9 cellular contexts compared by ENCODE assay signal in the genomic region with DNA sequence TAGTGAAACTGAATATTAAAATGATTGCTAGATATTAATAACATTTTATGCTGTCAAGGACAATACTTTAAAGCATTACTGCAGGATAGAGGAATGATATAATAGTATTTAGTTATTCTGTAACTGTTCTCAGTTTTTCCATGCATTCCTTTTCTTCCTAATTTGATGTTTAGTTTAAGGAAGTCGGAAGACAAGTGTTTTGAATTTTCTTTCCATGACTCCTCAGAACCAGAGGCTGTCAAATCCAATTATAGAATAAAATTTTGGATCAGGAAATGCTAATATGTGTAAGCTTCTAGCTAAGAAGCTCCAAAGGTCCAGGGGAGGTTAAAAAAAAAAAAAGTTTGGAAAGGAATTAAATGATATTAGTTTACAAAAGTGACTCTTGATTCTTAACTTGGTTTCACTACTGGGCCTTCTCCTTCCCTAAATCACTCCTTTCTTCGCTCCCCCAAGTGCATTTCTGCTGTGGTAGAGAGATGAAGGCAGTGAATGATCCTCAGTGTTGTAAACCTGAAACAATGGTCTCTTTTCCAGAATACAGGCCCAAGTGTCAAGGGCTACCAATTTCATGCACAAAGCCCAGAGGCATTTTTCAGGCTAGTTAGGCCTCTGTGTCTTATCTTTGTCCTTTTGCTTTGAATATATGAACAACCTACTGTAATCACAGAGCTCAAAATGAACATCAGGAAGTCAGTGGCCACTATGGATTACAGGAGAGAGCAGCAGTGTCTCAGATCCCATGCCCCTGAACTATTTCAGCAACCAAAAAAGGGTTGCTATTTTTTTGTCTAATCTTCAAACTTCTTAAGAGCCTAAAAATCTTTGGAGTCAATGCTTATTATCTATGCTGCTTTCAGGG. TPM values are rescaled to one million over a fixed set of nuclear protein-coding genes. Genes with fewer than 3 reads are reported as not detected.
DNase-seq lines count a peak whose midpoint lies in the region; ATAC-seq and TF ChIP-seq lines count a peak whose summit lies in the region.
"Had no signal": no experiment of that assay in that cellular context is flagged by ENCODE, and none has a peak within 500 bp of the region (broad histone marks: within the 10 kb centered on the region; RNA-seq: fewer than 3 reads in every experiment).

No MANE protein-coding gene starts in this region.

- H2BK12ac ChIP-seq in H9 (ENCODE audit: insufficient read length, low read depth, low read length) = no peak overlapping the region

- H4K5ac ChIP-seq in H9 (ENCODE audit: insufficient read length, low read depth, low read length) = no peak overlapping the region

- H2AK5ac ChIP-seq in H9 (ENCODE audit: insufficient read length, low read length) = no peak overlapping the region

- no peaks in the 10 kb centered on the region; a peak in 1 of 5 replicates for H3K9me3 Mint-ChIP-seq in H9
- H3K9me3 Mint-ChIP-seq in activated CD8-positive, alpha-beta T cell treated with anti-CD3 and anti-CD28 coated beads for 36 hours = no peaks in the 10 kb centered on the region
- no peaks in the 10 kb centered on the region for H3K9me3 Mint-ChIP-seq in glutamatergic neuron (ENCODE audit: unreplicated experiment)

- H3K4me2 ChIP-seq in H9 (ENCODE audit: insufficient read depth, insufficient read length, low read length) = no peak overlapping the region

- peaks cover 36% of the 10 kb centered on the region; the same call in 1 of the 2 replicates for H3K79me2 ChIP-seq in H9 (ENCODE audit: insufficient read depth, low read length)

- H3K18ac ChIP-seq in H9 (ENCODE audit: insufficient read length, low read depth, low read length) = no peak overlapping the region

- ATAC-seq in activated CD8-positive, alpha-beta T cell treated with anti-CD3 and anti-CD28 coated beads for 36 hours = no peak
- no peak for ATAC-seq in HG03045 (IDR thresholded peaks at IDR 0.05; ENCODE audit: unreplicated experiment)
- ATAC-seq: left colon had no signal

- H3K9me3 ChIP-seq in H9 (ENCODE audit: control insufficient read depth, low read depth, low read length) (no peaks in the 10 kb centered on the region), spleen (no peaks in the 10 kb centered on the region)

- no CpG with 5 or more reads among the region's 2 CpGs for WGBS in H9 (ENCODE audit: extremely low coverage, insufficient read length, low lambda C conversion rate)
- whole genome bisulfite sequencing in spleen, 5 donors = 76 to 94% (median 82%) methylated on average over 2 of the region's 2 CpGs

- H3K27me3 ChIP-seq in H9 (ENCODE audit: insufficient read depth, low read length) (no peaks in the 10 kb centered on the region), spleen (replicated peaks in 1 of 7) (no peaks in the 10 kb centered on the region)

- TF ChIP-seq CTCF in H9 (conservative IDR thresholded peaks at IDR 0.05) (no peak), glutamatergic neuron (IDR thresholded peaks at IDR 0.05; ENCODE audit: partially characterized antibody, unreplicated experiment) (no peak), spleen (IDR thresholded peaks at IDR 0.05 in 8 of 11, conservative IDR thresholded peaks at IDR 0.05 in 3 of 11) (no peak)
- TF ChIP-seq CTCF in activated CD8-positive, alpha-beta T cell treated with anti-CD3 and anti-CD28 coated beads for 36 hours (IDR thresholded peaks at IDR 0.05) = no peak

- H3K14ac ChIP-seq in H9 (ENCODE audit: insufficient read depth, low read length) = no peak overlapping the region

- H2BK120ac ChIP-seq in H9 (ENCODE audit: low read depth, low read length, poor library complexity, severe bottlenecking) = no peak overlapping the region

- intact Hi-C loops in activated CD8-positive, alpha-beta T cell treated with anti-CD3 and anti-CD28 coated beads for 36 hours (cut with micrococcal nuclease) = no loop called here
- intact Hi-C loops in spleen (cut with DNase I; ENCODE audit: low total_unique reads) = no loop called here

- no peak overlapping the region for H3K9ac ChIP-seq in H9 (ENCODE audit: extremely low read depth, insufficient read length, low read length)

- no peak overlapping the region for H2BK5ac ChIP-seq in H9 (ENCODE audit: insufficient read length, low read length)

- no peak overlapping the region for H3K27ac ChIP-seq in H9 (ENCODE audit: insufficient read length, low read depth, low read length)
- H3K27ac ChIP-seq in spleen = peak overlapping the region in 7 of 8 donors; percentile 9 to 54 (median 26)

- H4K20me1 ChIP-seq in H9 (ENCODE audit: control insufficient read depth, insufficient read depth, insufficient read length) = no peaks in the 10 kb centered on the region

- no peak overlapping the region for H3T11ph ChIP-seq in H9 (ENCODE audit: low read length)

- H3K79me1 ChIP-seq in H9 (ENCODE audit: insufficient read depth, low read depth, low read length, poor library complexity, severe bottlenecking) = peaks cover 9% of the 10 kb centered on the region

- DNase-seq in H9 = no peak
- no peak for DNase-seq in activated CD8-positive, alpha-beta T cell treated with anti-CD3 and anti-CD28 coated beads for 36 hours
- DNase-seq in glutamatergic neuron = no peak
- DNase-seq in spleen = no peak
- no peak for DNase-seq in NCI-H226
- DNase-seq in central memory CD4-positive, alpha-beta T cell = no peak
- DNase-seq: left colon, SHP77 treated with DMSO at 0.1 percent for 48 hours had no signal

- H3K36me3 ChIP-seq in spleen = peaks cover 0 to 12% (median 0%) of the 10 kb centered on the region in 6 donors

- peaks cover 3% of the 10 kb centered on the region for H3K23me2 ChIP-seq in H9 (ENCODE audit: insufficient read length, low read depth, low read length, poor library complexity, severe bottlenecking)

- H3K4ac ChIP-seq in H9 (ENCODE audit: low read depth, low read length) = no peak overlapping the region

- no peak overlapping the region for H3K23ac ChIP-seq in H9 (ENCODE audit: insufficient read length, low read depth, low read length)

- no peaks in the 10 kb centered on the region for H3K27me3 Mint-ChIP-seq in H9 (ENCODE audit: low read depth)
- no peaks in the 10 kb centered on the region for H3K27me3 Mint-ChIP-seq in activated CD8-positive, alpha-beta T cell treated with anti-CD3 and anti-CD28 coated beads for 36 hours
- H3K27me3 Mint-ChIP-seq in glutamatergic neuron (ENCODE audit: unreplicated experiment) = peaks cover 4% of the 10 kb centered on the region

- POLR2A ChIA-PET in activated CD8-positive, alpha-beta T cell treated with anti-CD3 and anti-CD28 coated beads for 36 hours (lab: Charles Lee) = no interaction called here

- TF ChIP-seq POLR2A in spleen (IDR thresholded peaks at IDR 0.05) = no peak

- no peak overlapping the region for H3K56ac ChIP-seq in H9 (ENCODE audit: insufficient read length, low read depth, low read length)

- no peak overlapping the region for H4K91ac ChIP-seq in H9 (ENCODE audit: insufficient read length, low read depth, low read length)

- H4K8ac ChIP-seq in H9 (replicated peaks; ENCODE audit: insufficient read length, low read depth, low read length) = no peak overlapping the region

- H2AFZ ChIP-seq in H9 (ENCODE audit: low read length) = no peak overlapping the region

- H3K4me1 ChIP-seq in H9 (ENCODE audit: insufficient read depth, low read length) (peaks cover 13% of the 10 kb centered on the region; the same call in 1 of the 2 replicates), spleen (peaks cover 38 to 83% (median 68%) of the 10 kb centered on the region in 6 donors)

- CTCF ChIA-PET in activated CD8-positive, alpha-beta T cell treated with anti-CD3 and anti-CD28 coated beads for 36 hours (lab: Charles Lee) = interaction anchor here (0.6 kb wide), 1 partner anchor 414 kb away, joined by 3 read pairs; no protein-coding TSS in a partner anchor

- H3K4me1 Mint-ChIP-seq in H9 = peaks cover 55 to 57% of the 10 kb centered on the region in 2 experiments
- H3K4me1 Mint-ChIP-seq in activated CD8-positive, alpha-beta T cell treated with anti-CD3 and anti-CD28 coated beads for 36 hours (ENCODE audit: low read depth) = peaks cover 65% of the 10 kb centered on the region
- H3K4me1 Mint-ChIP-seq in glutamatergic neuron (ENCODE audit: low read depth, unreplicated experiment) = peaks cover 23% of the 10 kb centered on the region

- H3K4me3 Mint-ChIP-seq in H9 (no peak overlapping the region; a peak in 1 of 5 replicates), glutamatergic neuron (ENCODE audit: unreplicated experiment) (no peak overlapping the region)
- no peak overlapping the region for H3K4me3 Mint-ChIP-seq in activated CD8-positive, alpha-beta T cell treated with anti-CD3 and anti-CD28 coated beads for 36 hours

- H3K27ac Mint-ChIP-seq in H9 (peak overlapping the region; percentile 85 to 93 (median 88); a peak in 6 of 7 replicates), glutamatergic neuron (ENCODE audit: unreplicated experiment) (peak overlapping the region; percentile 35)
- peak overlapping the region; percentile 62 for H3K27ac Mint-ChIP-seq in activated CD8-positive, alpha-beta T cell treated with anti-CD3 and anti-CD28 coated beads for 36 hours

- H3K4me3 ChIP-seq in spleen = no peak overlapping the region

- no peak overlapping the region for H2BK20ac ChIP-seq in H9 (ENCODE audit: low read depth, low read length, poor library complexity, severe bottlenecking)

- H3K36me3 Mint-ChIP-seq in H9 (ENCODE audit: insufficient read depth in 1 of 3, low read depth in 3 of 3) = peaks cover 5 to 19% (median 14%) of the 10 kb centered on the region in 3 experiments; a peak in 6 of 7 replicates
- H3K36me3 Mint-ChIP-seq in activated CD8-positive, alpha-beta T cell treated with anti-CD3 and anti-CD28 coated beads for 36 hours (ENCODE audit: low read depth) = peaks cover 43% of the 10 kb centered on the region
- no peaks in the 10 kb centered on the region for H3K36me3 Mint-ChIP-seq in glutamatergic neuron (ENCODE audit: unreplicated experiment)

- H2BK15ac ChIP-seq in H9 (ENCODE audit: low read depth, low read length) = no peak overlapping the region

RNA-seq across cellular contexts. Expression of a gene that starts 6.2 kb away (rescaled TPM):
- total RNA-seq in H9 (2021) = 65.4 and 70.1 TPM in 2 replicates
- 10 to 100 TPM; 50.2 to 56.0 TPM for total RNA-seq in activated CD8-positive, alpha-beta T cell treated with anti-CD3 and anti-CD28 coated beads for 36 hours
- 31.9 TPM for total RNA-seq in glutamatergic neuron (ENCODE audit: unreplicated experiment)
- 10 to 100 TPM; 40.2 to 48.6 (median 44.2) TPM for total RNA-seq in spleen
- polyA plus RNA-seq in spleen = 10 to 100 TPM; 19.9 to 23.4 (median 22.0) TPM

RNA-seq across cellular contexts. Expression of a gene that starts 15.5 kb away (rescaled TPM):
- total RNA-seq in H9 (2021) (0.31 and 0.55 TPM in 2 replicates), glutamatergic neuron (ENCODE audit: unreplicated experiment) (0.59 TPM), spleen (1 to 10 TPM in 6 of 7 donors, under 1 TPM in 1; 0.85 to 4.0 (median 1.3) TPM)
- under 1 TPM; 0.20 to 0.58 TPM for total RNA-seq in activated CD8-positive, alpha-beta T cell treated with anti-CD3 and anti-CD28 coated beads for 36 hours
- polyA plus RNA-seq in spleen = under 1 TPM; 0.50 to 0.70 (median 0.52) TPM

Comparison
In these comparisons a context has a peak if more than half of its experiments do, and no peak if none do; other contexts are left out.
1. H3K27ac Mint-ChIP-seq: peak in every context shown above with its lines; median percentile 88 in H9; 62 in activated CD8-positive, alpha-beta T cell treated with anti-CD3 and anti-CD28 coated beads for 36 hours; 35 in glutamatergic neuron.